Comparison of ENCODE assay signal across 1 cellular context in the genomic region with DNA sequence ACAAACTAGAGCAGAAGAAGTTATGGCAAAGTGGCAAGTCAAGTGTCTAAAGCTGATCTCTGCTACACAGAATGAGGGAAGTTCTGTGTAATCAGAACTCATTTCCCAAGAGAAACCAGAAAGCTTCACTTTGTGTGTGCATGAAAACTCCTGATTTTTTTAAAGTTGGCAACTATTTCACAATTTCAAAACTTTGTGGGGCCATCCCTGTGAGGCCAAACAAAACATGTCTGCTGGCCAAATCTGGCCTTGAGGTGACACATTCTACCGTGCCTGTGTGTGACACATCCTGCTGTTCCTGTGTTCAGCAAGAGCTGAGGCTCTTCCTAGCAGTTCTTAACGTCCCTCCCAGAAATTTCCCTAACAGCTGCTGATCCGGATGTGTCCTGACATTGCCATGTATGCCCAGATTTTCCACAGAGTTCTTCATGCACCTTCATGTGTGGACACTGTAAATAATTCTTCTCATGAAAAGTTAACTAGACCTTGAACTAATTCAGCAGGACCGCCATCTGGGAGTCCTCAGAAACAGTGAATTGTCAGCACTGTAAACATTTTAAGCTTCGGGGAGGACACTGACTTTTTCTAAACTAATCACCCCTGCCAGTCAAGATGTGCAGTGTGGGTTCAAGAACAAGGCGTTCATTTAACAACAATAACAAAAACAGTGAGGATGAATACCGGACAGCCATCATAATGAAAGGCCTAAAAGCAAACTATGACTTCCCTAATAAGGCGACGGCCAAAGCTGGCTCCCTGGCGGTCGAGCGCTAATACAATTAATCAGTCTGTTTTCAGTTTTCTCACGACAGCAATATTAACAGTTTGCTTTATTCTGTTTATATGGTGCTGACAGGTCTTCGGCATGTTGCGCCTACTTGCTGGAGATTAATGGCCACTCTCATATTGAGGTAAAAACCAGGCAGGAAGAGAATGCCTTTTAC.
TF ChIP-seq lines count a peak whose summit lies in the region.

No MANE protein-coding gene starts in this region.

TF ChIP-seq in HepG2, 621 proteins besides CTCF, POLR2A, EP300 and RAD21 (continued from another document):
- TF ChIP-seq, protein P1, sequence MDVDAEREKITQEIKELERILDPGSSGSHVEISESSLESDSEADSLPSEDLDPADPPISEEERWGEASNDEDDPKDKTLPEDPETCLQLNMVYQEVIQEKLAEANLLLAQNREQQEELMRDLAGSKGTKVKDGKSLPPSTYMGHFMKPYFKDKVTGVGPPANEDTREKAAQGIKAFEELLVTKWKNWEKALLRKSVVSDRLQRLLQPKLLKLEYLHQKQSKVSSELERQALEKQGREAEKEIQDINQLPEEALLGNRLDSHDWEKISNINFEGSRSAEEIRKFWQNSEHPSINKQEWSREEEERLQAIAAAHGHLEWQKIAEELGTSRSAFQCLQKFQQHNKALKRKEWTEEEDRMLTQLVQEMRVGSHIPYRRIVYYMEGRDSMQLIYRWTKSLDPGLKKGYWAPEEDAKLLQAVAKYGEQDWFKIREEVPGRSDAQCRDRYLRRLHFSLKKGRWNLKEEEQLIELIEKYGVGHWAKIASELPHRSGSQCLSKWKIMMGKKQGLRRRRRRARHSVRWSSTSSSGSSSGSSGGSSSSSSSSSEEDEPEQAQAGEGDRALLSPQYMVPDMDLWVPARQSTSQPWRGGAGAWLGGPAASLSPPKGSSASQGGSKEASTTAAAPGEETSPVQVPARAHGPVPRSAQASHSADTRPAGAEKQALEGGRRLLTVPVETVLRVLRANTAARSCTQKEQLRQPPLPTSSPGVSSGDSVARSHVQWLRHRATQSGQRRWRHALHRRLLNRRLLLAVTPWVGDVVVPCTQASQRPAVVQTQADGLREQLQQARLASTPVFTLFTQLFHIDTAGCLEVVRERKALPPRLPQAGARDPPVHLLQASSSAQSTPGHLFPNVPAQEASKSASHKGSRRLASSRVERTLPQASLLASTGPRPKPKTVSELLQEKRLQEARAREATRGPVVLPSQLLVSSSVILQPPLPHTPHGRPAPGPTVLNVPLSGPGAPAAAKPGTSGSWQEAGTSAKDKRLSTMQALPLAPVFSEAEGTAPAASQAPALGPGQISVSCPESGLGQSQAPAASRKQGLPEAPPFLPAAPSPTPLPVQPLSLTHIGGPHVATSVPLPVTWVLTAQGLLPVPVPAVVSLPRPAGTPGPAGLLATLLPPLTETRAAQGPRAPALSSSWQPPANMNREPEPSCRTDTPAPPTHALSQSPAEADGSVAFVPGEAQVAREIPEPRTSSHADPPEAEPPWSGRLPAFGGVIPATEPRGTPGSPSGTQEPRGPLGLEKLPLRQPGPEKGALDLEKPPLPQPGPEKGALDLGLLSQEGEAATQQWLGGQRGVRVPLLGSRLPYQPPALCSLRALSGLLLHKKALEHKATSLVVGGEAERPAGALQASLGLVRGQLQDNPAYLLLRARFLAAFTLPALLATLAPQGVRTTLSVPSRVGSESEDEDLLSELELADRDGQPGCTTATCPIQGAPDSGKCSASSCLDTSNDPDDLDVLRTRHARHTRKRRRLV (CRISPR knock-in tag; IDR thresholded peaks at IDR 0.05) = peak; percentile 78
- TF ChIP-seq, protein P2, sequence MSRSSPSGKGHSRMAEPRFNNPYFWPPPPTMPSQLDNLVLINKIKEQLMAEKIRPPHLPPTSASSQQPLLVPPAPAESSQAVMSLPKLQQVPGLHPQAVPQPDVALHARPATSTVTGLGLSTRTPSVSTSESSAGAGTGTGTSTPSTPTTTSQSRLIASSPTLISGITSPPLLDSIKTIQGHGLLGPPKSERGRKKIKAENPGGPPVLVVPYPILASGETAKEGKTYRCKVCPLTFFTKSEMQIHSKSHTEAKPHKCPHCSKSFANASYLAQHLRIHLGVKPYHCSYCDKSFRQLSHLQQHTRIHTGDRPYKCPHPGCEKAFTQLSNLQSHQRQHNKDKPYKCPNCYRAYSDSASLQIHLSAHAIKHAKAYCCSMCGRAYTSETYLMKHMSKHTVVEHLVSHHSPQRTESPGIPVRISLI (CRISPR knock-in tag; IDR thresholded peaks at IDR 0.05; ENCODE audit: borderline replicate concordance) = peak; percentile 85
- TF ChIP-seq ZNF563 (CRISPR knock-in tag; IDR thresholded peaks at IDR 0.05) = no peak
- TF ChIP-seq PITX1 (CRISPR knock-in tag; IDR thresholded peaks at IDR 0.05) = peak; percentile 61; the same call in 1 of the 2 replicates
- TF ChIP-seq, protein P3, sequence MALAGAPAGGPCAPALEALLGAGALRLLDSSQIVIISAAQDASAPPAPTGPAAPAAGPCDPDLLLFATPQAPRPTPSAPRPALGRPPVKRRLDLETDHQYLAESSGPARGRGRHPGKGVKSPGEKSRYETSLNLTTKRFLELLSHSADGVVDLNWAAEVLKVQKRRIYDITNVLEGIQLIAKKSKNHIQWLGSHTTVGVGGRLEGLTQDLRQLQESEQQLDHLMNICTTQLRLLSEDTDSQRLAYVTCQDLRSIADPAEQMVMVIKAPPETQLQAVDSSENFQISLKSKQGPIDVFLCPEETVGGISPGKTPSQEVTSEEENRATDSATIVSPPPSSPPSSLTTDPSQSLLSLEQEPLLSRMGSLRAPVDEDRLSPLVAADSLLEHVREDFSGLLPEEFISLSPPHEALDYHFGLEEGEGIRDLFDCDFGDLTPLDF (CRISPR knock-in tag; IDR thresholded peaks at IDR 0.05) = peak; percentile 44; the same call in 1 of the 2 replicates
- peak; percentile 38; the same call in 1 of the 2 replicates for TF ChIP-seq SIN3B (IDR thresholded peaks at IDR 0.05; ENCODE audit: low read length)
- peak; percentile 75 for TF ChIP-seq YY1 (IDR thresholded peaks at IDR 0.05; ENCODE audit: insufficient read depth, insufficient replicate concordance, low read depth, low read length)
- TF ChIP-seq, protein P4, sequence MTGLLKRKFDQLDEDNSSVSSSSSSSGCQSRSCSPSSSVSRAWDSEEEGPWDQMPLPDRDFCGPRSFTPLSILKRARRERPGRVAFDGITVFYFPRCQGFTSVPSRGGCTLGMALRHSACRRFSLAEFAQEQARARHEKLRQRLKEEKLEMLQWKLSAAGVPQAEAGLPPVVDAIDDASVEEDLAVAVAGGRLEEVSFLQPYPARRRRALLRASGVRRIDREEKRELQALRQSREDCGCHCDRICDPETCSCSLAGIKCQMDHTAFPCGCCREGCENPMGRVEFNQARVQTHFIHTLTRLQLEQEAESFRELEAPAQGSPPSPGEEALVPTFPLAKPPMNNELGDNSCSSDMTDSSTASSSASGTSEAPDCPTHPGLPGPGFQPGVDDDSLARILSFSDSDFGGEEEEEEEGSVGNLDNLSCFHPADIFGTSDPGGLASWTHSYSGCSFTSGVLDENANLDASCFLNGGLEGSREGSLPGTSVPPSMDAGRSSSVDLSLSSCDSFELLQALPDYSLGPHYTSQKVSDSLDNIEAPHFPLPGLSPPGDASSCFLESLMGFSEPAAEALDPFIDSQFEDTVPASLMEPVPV (CRISPR knock-in tag; IDR thresholded peaks at IDR 0.05) = no peak
- TF ChIP-seq YEATS2 (CRISPR knock-in tag; IDR thresholded peaks at IDR 0.05; ENCODE audit: borderline replicate concordance) = peak; percentile 52; the same call in 1 of the 2 replicates
- TF ChIP-seq ISL2 (CRISPR knock-in tag; IDR thresholded peaks at IDR 0.05) = peak; percentile 78
- TF ChIP-seq, protein P5, sequence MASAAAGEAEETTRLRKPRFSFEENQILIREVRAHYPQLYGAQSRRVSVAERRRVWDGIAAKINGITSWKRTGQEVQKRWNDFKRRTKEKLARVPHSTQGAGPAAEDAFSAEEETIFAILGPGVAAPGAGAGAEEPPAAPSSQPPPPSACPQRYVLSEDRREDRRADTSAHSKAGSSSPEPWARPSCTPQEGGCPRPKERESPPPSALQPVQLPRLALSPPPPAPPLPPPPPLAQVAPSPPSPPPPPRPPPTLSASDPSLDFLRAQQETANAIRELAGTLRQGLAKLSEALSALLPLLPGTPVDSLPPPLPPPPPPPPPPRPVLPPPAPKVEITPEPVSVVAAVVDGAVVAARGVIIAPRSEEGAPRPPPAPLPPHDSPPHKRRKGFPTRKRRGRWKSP (CRISPR knock-in tag; IDR thresholded peaks at IDR 0.05) = no peak
- TF ChIP-seq SOX5 (CRISPR knock-in tag; IDR thresholded peaks at IDR 0.05; ENCODE audit: borderline replicate concordance) = peak; percentile 86
